In the genomic region with DNA sequence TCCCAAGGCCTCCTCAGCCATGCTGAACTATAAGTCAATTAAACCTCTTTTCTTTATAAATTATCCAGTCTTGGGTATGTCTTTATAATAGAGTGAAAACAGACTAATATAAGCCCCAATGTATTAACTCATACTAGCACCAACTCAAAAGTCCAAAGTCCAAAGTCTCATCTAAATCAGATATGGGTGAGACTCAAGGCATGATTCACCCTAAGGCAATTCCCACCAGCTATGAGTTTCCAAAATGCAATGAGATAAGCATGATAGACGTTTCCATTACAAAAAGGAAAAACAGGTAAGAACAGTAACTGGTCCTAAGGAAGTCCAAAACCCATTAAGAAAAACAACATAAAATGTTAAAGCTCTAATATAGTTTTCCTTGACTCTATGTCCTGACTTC, we compare ENCODE assay signal across 7 cellular contexts.
A peak's percentile ranks its signal among the peaks of the same experiment; 100 is the strongest.
DNase-seq lines count a peak whose midpoint lies in the region; ATAC-seq, FAIRE-seq and TF ChIP-seq lines count a peak whose summit lies in the region.
"Not testable (repeated sequence)": the region's sequence is repeated elsewhere in the genome, so short reads cannot be mapped to it uniquely, and the experiment has no call there.

No MANE protein-coding gene starts in this region.

- not testable (repeated sequence) for H3K9me3 ChIP-seq in A549; PC-3 (ENCODE audit: low read length); hepatocyte (ENCODE audit: low read depth); HepG2 (ENCODE audit: low read length); right lobe of liver

- H2AFZ ChIP-seq in PC-3 (ENCODE audit: low read length); hepatocyte; HepG2 (ENCODE audit: low read length): not testable (repeated sequence)

- not testable (repeated sequence) for TF ChIP-seq RAD21 in A549 (conservative IDR thresholded peaks at IDR 0.05 in 1 of 2, IDR thresholded peaks at IDR 0.05 in 1 of 2); HepG2 (CRISPR knock-in tag; IDR thresholded peaks at IDR 0.05)

- WGBS in A549 (ENCODE audit: missing lambda C conversion rate): 0% methylated on average over 1 of the region's 1 CpG
- 21% methylated on average over 1 of the region's 1 CpG for WGBS in hepatocyte (ENCODE audit: low lambda C conversion rate, missing lambda C conversion rate)
- 64% methylated on average over 1 of the region's 1 CpG for WGBS in HepG2 (ENCODE audit: low lambda C conversion rate)
- WGBS in right lobe of liver (ENCODE audit: insufficient coverage, low coverage, low lambda C conversion rate, missing lambda C conversion rate): 40% methylated on average over 1 of the region's 1 CpG

- not testable (repeated sequence) for TF ChIP-seq CTCF in A549 (IDR thresholded peaks at IDR 0.05); PC-3 (conservative IDR thresholded peaks at IDR 0.05; ENCODE audit: low read depth, low read length); hepatocyte (IDR thresholded peaks at IDR 0.05; ENCODE audit: poor library complexity); HepG2 (CRISPR knock-in tag; IDR thresholded peaks at IDR 0.05); right lobe of liver (IDR thresholded peaks at IDR 0.05)

- not testable (repeated sequence) for TF ChIP-seq POLR2A in A549 (IDR thresholded peaks at IDR 0.05; ENCODE audit: low read length); HepG2 (IDR thresholded peaks at IDR 0.05; ENCODE audit: insufficient read depth in 1 of 2, low read depth in 2 of 2, low read length in 2 of 2); right lobe of liver (IDR thresholded peaks at IDR 0.05)

- BruUV-seq in PC-3 (replicated peaks; lab: Mats Ljungman, UMichigan); HepG2 (replicated peaks; lab: Mats Ljungman, UMichigan): not testable (repeated sequence)

- not testable (repeated sequence) for ATAC-seq in A549, PC-3, HepG2
- ATAC-seq in right lobe of liver: peak in 3 of 4 donors; percentile 14 to 71 (median 26)

- not testable (repeated sequence) for H3F3A ChIP-seq in PC-3 (ENCODE audit: low read length, unreplicated experiment)

- not testable (repeated sequence) for H3K79me2 ChIP-seq in PC-3 (ENCODE audit: low read length); hepatocyte; HepG2 (ENCODE audit: insufficient read depth, low read length)

- H3K9me2 ChIP-seq in PC-3 (replicated peaks; ENCODE audit: low read length); hepatocyte (replicated peaks; ENCODE audit: insufficient read depth): not testable (repeated sequence)

- not testable (repeated sequence) for H3K4me3 ChIP-seq in A549; PC-3 (ENCODE audit: low read length); hepatocyte; HepG2 (replicated peaks in 1 of 3; ENCODE audit: insufficient read depth in 1 of 3, low read depth in 2 of 3, low read length in 3 of 3); right lobe of liver

- H3K4me1 ChIP-seq in A549; PC-3 (ENCODE audit: insufficient read depth, low read length); hepatocyte (ENCODE audit: insufficient read depth); HepG2 (ENCODE audit: insufficient read depth, low read length): not testable (repeated sequence)
- H3K4me1 ChIP-seq in right lobe of liver: peaks cover 0 to 16% (median 0%) of the 10 kb centered on the region in 4 donors

- intact Hi-C loops in PC-3 (cut with micrococcal nuclease); HepG2 (cut with micrococcal nuclease; ENCODE audit: unreplicated experiment); right lobe of liver (cut with DNase I): not testable (repeated sequence)

- H3K36me3 ChIP-seq in PC-3 (ENCODE audit: low read depth, low read length); hepatocyte (replicated peaks; ENCODE audit: insufficient read depth, low read depth); HepG2 (replicated peaks in 1 of 2; ENCODE audit: control insufficient read depth in 1 of 2, insufficient read depth in 2 of 2, low read length in 2 of 2); right lobe of liver: not testable (repeated sequence)

- not testable (repeated sequence) for H3K27me3 ChIP-seq in PC-3 (ENCODE audit: low read length); hepatocyte; HepG2 (ENCODE audit: control insufficient read depth in 1 of 2, insufficient read depth in 2 of 2, low read length in 2 of 2); right lobe of liver

- H4K20me1 ChIP-seq in PC-3 (ENCODE audit: low read length); hepatocyte (ENCODE audit: insufficient read depth, poor library complexity, severe bottlenecking); HepG2 (ENCODE audit: insufficient read depth, low read length): not testable (repeated sequence)

- in situ Hi-C loops in HepG2 (cut with HindIII; ENCODE audit: extremely low pct_ligation_motif_present, low pct_unique_long_range_greater_than_20kb): not testable (repeated sequence)

- TF ChIP-seq EP300 in A549 (IDR thresholded peaks at IDR 0.05); HepG2 (IDR thresholded peaks at IDR 0.05; ENCODE audit: low read depth in 2 of 2, low read length in 2 of 2); HepG2 (CRISPR knock-in tag; IDR thresholded peaks at IDR 0.05; ENCODE audit: borderline replicate concordance): not testable (repeated sequence)

- not testable (repeated sequence) for DNase-seq in A549 (ENCODE audit: low read depth in 1 of 2, low spot score in 1 of 2); right lobe of liver; urothelium cell line (ENCODE audit: low spot score)
- DNase-seq in PC-3 (peak; percentile 9), amniotic epithelial cell (ENCODE audit: low read depth) (peak; percentile 12), hepatocyte (ENCODE audit: low spot score) (peak; percentile 18), HepG2 (ENCODE audit: low spot score) (peak; percentile 9)

- H3K9ac ChIP-seq in PC-3 (ENCODE audit: low read length); HepG2 (ENCODE audit: insufficient read depth, low read depth, low read length): not testable (repeated sequence)

- H3K4me2 ChIP-seq in A549: peak overlapping the region; percentile 5; the same call in 1 of the 3 replicates
- not testable (repeated sequence) for H3K4me2 ChIP-seq in PC-3 (ENCODE audit: low read length); hepatocyte; HepG2 (ENCODE audit: low read depth, low read length)

- POLR2A ChIA-PET in A549 (lab: Yijun Ruan, JAX); PC-3 (lab: Charles Lee; ENCODE audit: unreplicated experiment); HepG2 (lab: Yijun Ruan, JAX): not testable (repeated sequence)

- not testable (repeated sequence) for H3K27ac ChIP-seq in A549; PC-3 (ENCODE audit: low read length); HepG2 (ENCODE audit: extremely low read length, insufficient read depth, low read length); right lobe of liver
- H3K27ac ChIP-seq in hepatocyte: peak overlapping the region; percentile 67

- CTCF ChIA-PET in A549 (lab: Yijun Ruan, JAX); PC-3 (lab: Charles Lee); HepG2 (lab: Yijun Ruan, JAX; ENCODE audit: low intra/inter-chr PET ratio, low total read pairs): not testable (repeated sequence)

- FAIRE-seq in A549 (lab: Jason Lieb, UNC): peak; percentile 96
- not testable (repeated sequence) for FAIRE-seq in HepG2 (lab: Jason Lieb, UNC)
- peak; percentile 50 for FAIRE-seq in urothelium cell line (lab: Jason Lieb, UNC)
